ENCODE assay signal across 9 cellular contexts in the genomic region with DNA sequence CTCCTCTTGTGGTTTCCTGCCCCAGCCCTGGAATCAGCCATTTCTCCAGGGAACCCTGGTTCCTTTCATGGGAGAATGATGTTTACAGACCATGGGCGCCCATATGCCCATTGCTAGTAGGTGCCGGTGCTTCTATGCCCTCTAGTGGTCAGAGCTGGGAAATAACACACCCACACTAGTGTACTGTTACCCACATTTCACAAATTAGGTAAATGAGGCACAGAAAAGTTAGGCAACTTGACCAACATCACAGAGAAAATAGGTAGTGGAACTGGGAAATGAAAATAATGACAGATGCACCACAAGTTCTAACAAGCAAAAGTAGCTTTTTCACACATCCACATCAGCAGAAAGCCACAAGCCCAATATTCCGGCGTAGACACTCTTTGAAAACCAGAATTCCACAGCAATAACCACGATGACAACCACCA. TPM values are rescaled to one million over a fixed set of nuclear protein-coding genes. Genes with fewer than 3 reads are reported as not detected.
DNase-seq lines count a peak whose midpoint lies in the region; ATAC-seq and TF ChIP-seq lines count a peak whose summit lies in the region.
"Had no signal": no experiment of that assay in that cellular context is flagged by ENCODE, and none has a peak within 500 bp of the region (broad histone marks: within the 10 kb centered on the region; RNA-seq: fewer than 3 reads in every experiment).

No MANE protein-coding gene starts in this region.

- H3K27ac Mint-ChIP-seq in activated T-helper 1 cell treated with anti-CD3 and anti-CD28 coated beads, Interleukin-12 subunit alpha, Interleukin-12 subunit beta, Interleukin-2, Interleukin-4 antibody, amounts not matched to agents 30 ng/mL and 10 ng/mL and 1 ng/mL, durations not matched to agents 14 hours and 24 hours and 36 hours, result no peak overlapping the region

- peaks cover 14% of the 10 kb centered on the region for H3K4me1 Mint-ChIP-seq in activated T-helper 1 cell treated with anti-CD3 and anti-CD28 coated beads, Interleukin-12 subunit alpha, Interleukin-12 subunit beta, Interleukin-2, Interleukin-4 antibody, amounts not matched to agents 30 ng/mL and 10 ng/mL and 1 ng/mL, durations not matched to agents 14 hours and 24 hours and 36 hours (ENCODE audit: low read depth)

- no peaks in the 10 kb centered on the region for H3K36me3 Mint-ChIP-seq in activated T-helper 1 cell treated with anti-CD3 and anti-CD28 coated beads, Interleukin-12 subunit alpha, Interleukin-12 subunit beta, Interleukin-2, Interleukin-4 antibody, amounts not matched to agents 30 ng/mL and 10 ng/mL and 1 ng/mL, durations not matched to agents 14 hours and 24 hours and 36 hours (ENCODE audit: low read depth)

- H3K4me3 Mint-ChIP-seq in activated T-helper 1 cell treated with anti-CD3 and anti-CD28 coated beads, Interleukin-12 subunit alpha, Interleukin-12 subunit beta, Interleukin-2, Interleukin-4 antibody, amounts not matched to agents 30 ng/mL and 10 ng/mL and 1 ng/mL, durations not matched to agents 14 hours and 24 hours and 36 hours, result no peak overlapping the region

- H2AFZ ChIP-seq in KMS-11 (ENCODE audit: low read depth), result no peak overlapping the region

- intact Hi-C loops in activated T-helper 1 cell treated with anti-CD3 and anti-CD28 coated beads, Interleukin-12 subunit alpha, Interleukin-12 subunit beta, Interleukin-2, Interleukin-4 antibody, amounts not matched to agents 30 ng/mL and 10 ng/mL and 1 ng/mL, durations not matched to agents 14 hours and 24 hours and 36 hours (cut with micrococcal nuclease), result no loop called here
- intact Hi-C loops in head of caudate nucleus (cut with DNase I) (no loop called here), sciatic nerve (cut with DNase I) (no loop called here)

- DNase-seq in DMS53 (lab: John Stamatoyannopoulos, UW) (peak; percentile 83), OCI-M1 (lab: John Stamatoyannopoulos, UW) (peak; percentile 70), head of caudate nucleus (peak in 34 of 42 donors; percentile 13 to 78 (median 42)), sciatic nerve (ENCODE audit: low spot score) (no peak)
- DNase-seq in activated T-helper 1 cell treated with anti-CD3 and anti-CD28 coated beads, Interleukin-12 subunit alpha, Interleukin-12 subunit beta, Interleukin-2, Interleukin-4 antibody, amounts not matched to agents 30 ng/mL and 10 ng/mL and 1 ng/mL, durations not matched to agents 14 hours and 24 hours and 36 hours (ENCODE audit: low spot score), result peak; percentile 51

- H3K79me2 ChIP-seq in KMS-11 (ENCODE audit: insufficient read depth, low read depth), result no peaks in the 10 kb centered on the region

- peak; percentile 94 for TF ChIP-seq CTCF in KMS-11 (conservative IDR thresholded peaks at IDR 0.05; ENCODE audit: low read depth, low read length)

- no peak overlapping the region for H3K9ac ChIP-seq in KMS-11

- peaks cover 44% of the 10 kb centered on the region for H3K27me3 Mint-ChIP-seq in activated T-helper 1 cell treated with anti-CD3 and anti-CD28 coated beads, Interleukin-12 subunit alpha, Interleukin-12 subunit beta, Interleukin-2, Interleukin-4 antibody, amounts not matched to agents 30 ng/mL and 10 ng/mL and 1 ng/mL, durations not matched to agents 14 hours and 24 hours and 36 hours (ENCODE audit: insufficient read depth)

- H3K4me2 ChIP-seq in KMS-11, result no peak overlapping the region

- H4K20me1 ChIP-seq in KMS-11 (ENCODE audit: insufficient read depth), result no peaks in the 10 kb centered on the region

- H3K4me1 ChIP-seq in KMS-11 (ENCODE audit: low read depth, poor library complexity, severe bottlenecking), result no peaks in the 10 kb centered on the region

- H3K4me3 ChIP-seq in KMS-11 (IDR thresholded peaks at IDR 0.05; ENCODE audit: insufficient read depth, low read depth, low read length), result no peak overlapping the region

- H3K36me3 ChIP-seq in KMS-11 (ENCODE audit: insufficient read depth), result no peaks in the 10 kb centered on the region

- H3K27me3 ChIP-seq in KMS-11 (ENCODE audit: insufficient read depth, low read depth), result peaks cover 79% of the 10 kb centered on the region

- peak; percentile 61 for ATAC-seq in sciatic nerve
- no peak for ATAC-seq in HG03196 (IDR thresholded peaks at IDR 0.05; ENCODE audit: unreplicated experiment)
- ATAC-seq in HG03460 (IDR thresholded peaks at IDR 0.05; ENCODE audit: unreplicated experiment), result no peak

- no peak overlapping the region for H3K27ac ChIP-seq in KMS-11

- H3K9me3 Mint-ChIP-seq in activated T-helper 1 cell treated with anti-CD3 and anti-CD28 coated beads, Interleukin-12 subunit alpha, Interleukin-12 subunit beta, Interleukin-2, Interleukin-4 antibody, amounts not matched to agents 30 ng/mL and 10 ng/mL and 1 ng/mL, durations not matched to agents 14 hours and 24 hours and 36 hours, result no peaks in the 10 kb centered on the region

RNA-seq across cellular contexts. Expression of gene CEACAM3, which starts 1.3 kb away (rescaled TPM):
- not detected in 2 replicates for total RNA-seq in activated T-helper 1 cell treated with anti-CD3 and anti-CD28 coated beads, Interleukin-12 subunit alpha, Interleukin-12 subunit beta, Interleukin-2, Interleukin-4 antibody, amounts not matched to agents 30 ng/mL and 10 ng/mL and 1 ng/mL, durations not matched to agents 14 hours and 24 hours and 36 hours
- total RNA-seq in sciatic nerve, result 3.3 TPM
- total RNA-seq: T-helper 1 cell treated with Interleukin-12 subunit alpha and Interleukin-12 subunit beta and Interleukin-4 antibody, amounts not matched to agents 30 ng/mL and 1 ng/mL, for 36 hours had no signal

RNA-seq across cellular contexts. Expression of gene CEACAM6, which starts 39.7 kb away (rescaled TPM):
- not detected in 2 replicates for total RNA-seq in activated T-helper 1 cell treated with anti-CD3 and anti-CD28 coated beads, Interleukin-12 subunit alpha, Interleukin-12 subunit beta, Interleukin-2, Interleukin-4 antibody, amounts not matched to agents 30 ng/mL and 10 ng/mL and 1 ng/mL, durations not matched to agents 14 hours and 24 hours and 36 hours
- 1.1 TPM for total RNA-seq in sciatic nerve
- total RNA-seq: T-helper 1 cell treated with Interleukin-12 subunit alpha and Interleukin-12 subunit beta and Interleukin-4 antibody, amounts not matched to agents 30 ng/mL and 1 ng/mL, for 36 hours had no signal

RNA-seq across cellular contexts. Expression of gene LYPD4, which starts 49.4 kb away (rescaled TPM):
- not detected in 2 replicates for total RNA-seq in activated T-helper 1 cell treated with anti-CD3 and anti-CD28 coated beads, Interleukin-12 subunit alpha, Interleukin-12 subunit beta, Interleukin-2, Interleukin-4 antibody, amounts not matched to agents 30 ng/mL and 10 ng/mL and 1 ng/mL, durations not matched to agents 14 hours and 24 hours and 36 hours
- total RNA-seq in sciatic nerve, result not detected
- total RNA-seq: T-helper 1 cell treated with Interleukin-12 subunit alpha and Interleukin-12 subunit beta and Interleukin-4 antibody, amounts not matched to agents 30 ng/mL and 1 ng/mL, for 36 hours had no signal

RNA-seq across cellular contexts. Expression of gene DMRTC2, which starts 49.8 kb away (rescaled TPM):
- not detected in 2 replicates for total RNA-seq in activated T-helper 1 cell treated with anti-CD3 and anti-CD28 coated beads, Interleukin-12 subunit alpha, Interleukin-12 subunit beta, Interleukin-2, Interleukin-4 antibody, amounts not matched to agents 30 ng/mL and 10 ng/mL and 1 ng/mL, durations not matched to agents 14 hours and 24 hours and 36 hours
- total RNA-seq in sciatic nerve, result not detected
- total RNA-seq: T-helper 1 cell treated with Interleukin-12 subunit alpha and Interleukin-12 subunit beta and Interleukin-4 antibody, amounts not matched to agents 30 ng/mL and 1 ng/mL, for 36 hours had no signal
